Comparison of ENCODE assay signal across 1 cellular context in the genomic region with DNA sequence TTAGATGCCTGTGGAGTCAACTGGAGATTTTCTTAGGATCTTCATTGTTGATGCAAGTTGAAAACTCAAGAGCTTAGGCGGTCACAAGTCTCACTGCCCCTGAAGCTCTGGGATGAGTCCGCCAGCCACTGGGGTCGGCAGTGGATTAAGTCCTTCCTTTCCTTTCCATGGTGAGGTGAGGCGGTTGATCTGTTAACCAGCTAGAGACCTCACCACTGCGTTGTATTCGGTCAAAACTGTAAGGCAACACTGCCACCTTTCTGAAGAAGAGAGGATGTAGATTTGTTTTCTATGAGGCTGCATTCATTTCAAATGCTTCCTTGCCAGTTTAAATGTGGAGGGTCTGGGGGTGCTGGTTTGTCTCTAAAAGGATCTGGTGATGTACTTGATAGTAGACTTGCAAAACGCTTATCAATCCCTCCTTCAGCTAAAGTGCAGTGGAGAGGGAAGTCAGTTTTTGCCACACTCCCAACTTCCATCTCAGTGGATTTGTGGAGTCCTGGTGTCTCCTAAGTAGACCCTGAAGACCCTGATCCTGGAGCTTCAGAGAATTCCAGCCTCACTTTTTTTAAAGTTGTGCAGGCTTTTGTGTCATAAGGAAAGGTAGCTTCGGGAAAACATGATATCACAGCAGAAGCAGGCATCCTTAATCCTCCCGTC.
TF ChIP-seq lines count a peak whose summit lies in the region.

No MANE protein-coding gene starts in this region.

TF ChIP-seq in GM23338, 12 proteins besides CTCF, POLR2A, EP300 and RAD21 (continued from another document):
- TF ChIP-seq ZNF462 (CRISPR knock-in tag; IDR thresholded peaks at IDR 0.05): no peak
- no peak for TF ChIP-seq EZH2phosphoT487 (IDR thresholded peaks at IDR 0.05; ENCODE audit: unreplicated experiment)
